Comparison of ENCODE assay signal across 22 cellular contexts in genomic region chr18:10365901-10366300, GRCh38.
A peak's percentile ranks its signal among the peaks of the same experiment; 100 is the strongest.
DNase-seq lines count a peak whose midpoint lies in the region; ATAC-seq, FAIRE-seq and TF ChIP-seq lines count a peak whose summit lies in the region.
"Had no signal": no experiment of that assay in that cellular context is flagged by ENCODE, and none has a peak within 500 bp of the region (broad histone marks: within the 10 kb centered on the region; RNA-seq: fewer than 3 reads in every experiment).

No MANE protein-coding gene starts in this region.

- no peak for ATAC-seq in esophagus mucosa
- no peak for ATAC-seq in HG03439 (IDR thresholded peaks at IDR 0.05; ENCODE audit: unreplicated experiment)
- no peak for ATAC-seq in HG03460 (IDR thresholded peaks at IDR 0.05; ENCODE audit: unreplicated experiment)
- ATAC-seq: CD8-positive, alpha-beta T cell; GM12878 had no signal

- peak; percentile 3 for DNase-seq in NCI-H2171 (lab: John Stamatoyannopoulos, UW)
- DNase-seq in astrocyte (ENCODE audit: low read depth) = no peak
- peak; percentile 82 for DNase-seq in fibroblast of gingiva (ENCODE audit: low read depth)
- no peak for DNase-seq in MG63
- DNase-seq: Caco-2; CD4-positive, CD25-positive, alpha-beta regulatory T cell; CD8-positive, alpha-beta T cell; DMS153; DND-41; GOT3; HFFc6 had no signal

- H3K4me3 ChIP-seq in astrocyte (ENCODE audit: insufficient read depth, low read depth, low read length) = no peak overlapping the region
- no peak overlapping the region for H3K4me3 ChIP-seq in MG63
- H3K4me3 ChIP-seq: BLaER1, GM12878, HAP-1 had no signal

- H3K4me1 ChIP-seq in astrocyte (ENCODE audit: insufficient read depth, low read length) = no peaks in the 10 kb centered on the region
- H3K4me1 ChIP-seq: HAP-1 had no signal

- no peaks in the 10 kb centered on the region for H3K36me3 Mint-ChIP-seq in astrocyte (ENCODE audit: low read depth, unreplicated experiment)
- H3K36me3 Mint-ChIP-seq: CD4-positive, CD25-positive, alpha-beta regulatory T cell; CD8-positive, alpha-beta T cell had no signal

- no peak overlapping the region for H2AFZ ChIP-seq in astrocyte (ENCODE audit: low read depth, low read length)

- H3K27me3 Mint-ChIP-seq in astrocyte (ENCODE audit: low read depth, unreplicated experiment) = peaks cover 15% of the 10 kb centered on the region
- H3K27me3 Mint-ChIP-seq: CD4-positive, CD25-positive, alpha-beta regulatory T cell had no signal

- H3K4me3 Mint-ChIP-seq in astrocyte (ENCODE audit: unreplicated experiment) = no peak overlapping the region
- H3K4me3 Mint-ChIP-seq: B cell; CD4-positive, CD25-positive, alpha-beta regulatory T cell; CD8-positive, alpha-beta T cell; HFFc6 had no signal

- no peak overlapping the region for H3K9ac ChIP-seq in astrocyte (ENCODE audit: low read length)
- H3K9ac ChIP-seq: BLaER1 had no signal

- H3K27ac Mint-ChIP-seq in astrocyte (ENCODE audit: unreplicated experiment) = no peak overlapping the region
- H3K27ac Mint-ChIP-seq: B cell; CD4-positive, CD25-positive, alpha-beta regulatory T cell; CD8-positive, alpha-beta T cell; HFFc6 had no signal

- peak; percentile 23 for FAIRE-seq in astrocyte (lab: Jason Lieb, UNC)
- FAIRE-seq: G401.6, GM12878, GM18507, H54 had no signal

- TF ChIP-seq CTCF in astrocyte (IDR thresholded peaks at IDR 0.05; ENCODE audit: insufficient read depth, low read depth, low read length) = no peak

- H3K4me2 ChIP-seq in astrocyte (ENCODE audit: low read length) = no peak overlapping the region
- H3K4me2 ChIP-seq: BLaER1 had no signal

- no peaks in the 10 kb centered on the region for H3K79me2 ChIP-seq in astrocyte (ENCODE audit: insufficient read depth, low read length)

- H3K9me3 ChIP-seq in astrocyte (ENCODE audit: insufficient read depth, low read depth, low read length) (peaks cover 5% of the 10 kb centered on the region), MG63 (no peaks in the 10 kb centered on the region; the same call in 1 of the 2 replicates)
- H3K9me3 ChIP-seq: Caco-2, HAP-1 had no signal

- no peaks in the 10 kb centered on the region for H3K27me3 ChIP-seq in astrocyte (ENCODE audit: insufficient read depth, low read length)
- H3K27me3 ChIP-seq in MG63 = no peaks in the 10 kb centered on the region
- H3K27me3 ChIP-seq: BLaER1 had no signal

- H3K9me3 Mint-ChIP-seq in astrocyte (ENCODE audit: unreplicated experiment) = no peaks in the 10 kb centered on the region

- H3K4me1 Mint-ChIP-seq in astrocyte (ENCODE audit: low read depth, unreplicated experiment) = peaks cover 6% of the 10 kb centered on the region
- H3K4me1 Mint-ChIP-seq: B cell; CD4-positive, CD25-positive, alpha-beta regulatory T cell had no signal

- no peak overlapping the region for H3K27ac ChIP-seq in astrocyte (ENCODE audit: low read depth, low read length)
- H3K27ac ChIP-seq: BLaER1, C4-2B had no signal

- H3K36me3 ChIP-seq in astrocyte (ENCODE audit: insufficient read depth, low read length) (no peaks in the 10 kb centered on the region), MG63 (no peaks in the 10 kb centered on the region)
- H3K36me3 ChIP-seq: BLaER1, HAP-1 had no signal

- no peaks in the 10 kb centered on the region for H4K20me1 ChIP-seq in astrocyte (ENCODE audit: insufficient read depth, low read length)
- H4K20me1 ChIP-seq: BLaER1 had no signal

Comparison
In these comparisons a context has a peak if more than half of its experiments do, and no peak if none do; other contexts are left out.
1. DNase-seq: peak in NCI-H2171 (single experiment) and fibroblast of gingiva (single experiment); none in astrocyte (single experiment) and MG63 (single experiment).